Comparison of ENCODE assay signal across 8 cellular contexts in genomic region chr19:7943444-7944176, GRCh38. TPM values are rescaled to one million over a fixed set of nuclear protein-coding genes. Genes with fewer than 3 reads are reported as not detected.
DNase-seq lines count a peak whose midpoint lies in the region; ATAC-seq and TF ChIP-seq lines count a peak whose summit lies in the region.

TSS of gene TIMM44 (minus strand) at chr19:7943666. CDS start at chr19:7943651, 15 bp downstream.

- H3K9me3 ChIP-seq in ovary = no peaks in the 10 kb centered on the region
- no peaks in the 10 kb centered on the region for H3K9me3 ChIP-seq in thyroid gland

- 0% methylated on average over 53 to 56 of the region's 56 CpGs for WGBS in ovary, 3 donors
- 0 to 2% methylated on average over 4 to 37 of the region's 56 CpGs for WGBS in thyroid gland, 2 donors

- H3K27me3 ChIP-seq in ovary (no peaks in the 10 kb centered on the region), thyroid gland (no peaks in the 10 kb centered on the region)

- H3K27ac ChIP-seq in ovary = peak within 1 kb of the TSS; percentile 97 to 98
- peak within 1 kb of the TSS; percentile 92 for H3K27ac ChIP-seq in thyroid gland

- ATAC-seq in HG02759 (IDR thresholded peaks at IDR 0.05; ENCODE audit: unreplicated experiment) = peak; percentile 91
- peak; percentile 99 for ATAC-seq in Right ventricle myocardium inferior

- H3K4me1 ChIP-seq in ovary (ENCODE audit: insufficient read depth) (peaks cover 10% of the 10 kb centered on the region), thyroid gland (peaks cover 24 to 39% of the 10 kb centered on the region in 2 donors)

- peak; percentile 75 for TF ChIP-seq EP300 in ovary (IDR thresholded peaks at IDR 0.05)

- no peaks in the 10 kb centered on the region for H3K36me3 ChIP-seq in ovary
- H3K36me3 ChIP-seq in thyroid gland = peaks cover 9 to 11% of the 10 kb centered on the region in 2 donors

- TF ChIP-seq POLR2A in ovary (IDR thresholded peaks at IDR 0.05) = peak; percentile 63
- peak; percentile 53 to 89 for TF ChIP-seq POLR2A in thyroid gland (IDR thresholded peaks at IDR 0.05)

- DNase-seq in GM12864 (ENCODE audit: low read depth) (peak; percentile 97), NCI-H1417 (lab: John Stamatoyannopoulos, UW) (peak; percentile 97 to 100 (median 100)), SW 1271 (lab: John Stamatoyannopoulos, UW) (peak; percentile 98 to 99), Right ventricle myocardium inferior (ENCODE audit: missing footprints) (peak; percentile 98), ovary (peak; percentile 98 to 99 (median 98)), thyroid gland (peak; percentile 99 to 100)
- peak; percentile 97 for DNase-seq in activated naive CD8-positive, alpha-beta T cell treated with anti-CD3 and anti-CD28 coated beads, Interleukin-2, amount 50 U/mL, for 16 hours (ENCODE audit: low read depth, low spot score)

- H3K4me3 ChIP-seq in GM12864 (ENCODE audit: low read depth, low read length) = peak within 1 kb of the TSS; percentile 88
- peak within 1 kb of the TSS; percentile 61 for H3K4me3 ChIP-seq in ovary
- peak within 1 kb of the TSS; percentile 78 to 91 (median 90) for H3K4me3 ChIP-seq in thyroid gland (replicated peaks in 1 of 3)

- intact Hi-C loops in Right ventricle myocardium inferior (cut with DNase I) (loop anchor here (1.0 to 5.0 kb wide), 4 partner anchors 23 to 310 kb away; partner anchors contain the start of gene SNAPC2), ovary (cut with DNase I) (loop anchor here in 3 of 4 donors (1.0 to 10.0 kb wide), 3 partner anchors 61 to 311 kb away; partner anchors contain the start of gene ELAVL1 (in 1 of the 3)), thyroid gland (cut with DNase I) (no loop called here)

- no peak for TF ChIP-seq CTCF in GM12864 (IDR thresholded peaks at IDR 0.05; ENCODE audit: low read depth, low read length, missing control alignments)
- peak in 1 of 3 donors; percentile 21 for TF ChIP-seq CTCF in ovary (IDR thresholded peaks at IDR 0.05)
- no peak for TF ChIP-seq CTCF in thyroid gland (IDR thresholded peaks at IDR 0.05)

RNA-seq across cellular contexts. Expression of gene TIMM44, which starts in this region (rescaled TPM):
- total RNA-seq in Right ventricle myocardium inferior (111 TPM), ovary (100 to 1,000 TPM in 1 of 7 donors, 10 to 100 TPM in 6; 43.4 to 110 (median 51.8) TPM), thyroid gland (10 to 100 TPM; 47.4 to 85.6 (median 56.6) TPM)
- polyA plus RNA-seq in ovary = 10 to 100 TPM; 29.8 to 48.4 TPM

Comparison
In these comparisons a context has a peak if more than half of its experiments do, and no peak if none do; other contexts are left out.
1. Peak in every context shown above with its lines: DNase-seq, ATAC-seq, H3K4me3 ChIP-seq and H3K27ac ChIP-seq.